Comparison of ENCODE assay signal across 9 cellular contexts in genomic region chr13:66618702-66619101, GRCh38.
DNase-seq lines count a peak whose midpoint lies in the region; ATAC-seq and TF ChIP-seq lines count a peak whose summit lies in the region.
"Had no signal": no experiment of that assay in that cellular context is flagged by ENCODE, and none has a peak within 500 bp of the region (broad histone marks: within the 10 kb centered on the region; RNA-seq: fewer than 3 reads in every experiment).

No MANE protein-coding gene starts in this region.

- peaks cover 0 to 4% (median 0%) of the 10 kb centered on the region in 3 donors for H3K9me3 ChIP-seq in gastroesophageal sphincter

- TF ChIP-seq EP300 in gastroesophageal sphincter (IDR thresholded peaks at IDR 0.05): no peak

- H3K4me1 ChIP-seq in gastroesophageal sphincter: no peaks in the 10 kb centered on the region

- TF ChIP-seq POLR2A in gastroesophageal sphincter (IDR thresholded peaks at IDR 0.05): no peak

- H3K4me3 ChIP-seq in astrocyte of the cerebellum (ENCODE audit: low read depth, low read length): no peak overlapping the region
- no peak overlapping the region for H3K4me3 ChIP-seq in gastroesophageal sphincter

- H3K36me3 ChIP-seq in gastroesophageal sphincter: no peaks in the 10 kb centered on the region

- H3K27ac ChIP-seq in gastroesophageal sphincter: no peak overlapping the region

- WGBS in gastroesophageal sphincter (ENCODE audit: low coverage in 1 of 2), 2 donors: 50 to 54% methylated on average over 1 of the region's 1 CpG

- ATAC-seq in gastroesophageal sphincter: no peak
- no peak for ATAC-seq in GM19395 (IDR thresholded peaks at IDR 0.05; ENCODE audit: unreplicated experiment)

- TF ChIP-seq CTCF in GM12872 (IDR thresholded peaks at IDR 0.05; ENCODE audit: insufficient read depth, low read depth, low read length): peak; percentile 26; the same call in 1 of the 3 replicates
- peak; percentile 39 for TF ChIP-seq CTCF in astrocyte of the cerebellum (IDR thresholded peaks at IDR 0.05; ENCODE audit: low read depth, low read length, missing control alignments)
- TF ChIP-seq CTCF in gastroesophageal sphincter (IDR thresholded peaks at IDR 0.05): peak in 2 of 4 experiments; percentile 33 to 34

- DNase-seq in HT1080 (ENCODE audit: low read depth): peak; percentile 31
- DNase-seq in astrocyte of the cerebellum (ENCODE audit: low read depth): peak; percentile 22
- DNase-seq in myocyte (ENCODE audit: low read depth): peak; percentile 13
- no peak for DNase-seq in activated effector memory CD4-positive, alpha-beta T cell treated with anti-CD3 and anti-CD28 coated beads, Interleukin-2, amount 50 U/mL, for 16 hours
- DNase-seq in superior temporal gyrus (ENCODE audit: extremely low spot score): no peak
- DNase-seq: NCI-H446 treated with DMSO at 0.1 percent for 48 hours had no signal

- H3K27me3 ChIP-seq in gastroesophageal sphincter: no peaks in the 10 kb centered on the region

- in situ Hi-C loops in astrocyte of the cerebellum (cut with HindIII; ENCODE audit: low sequenced_read_pairs): no loop called here

Comparison
In these comparisons a context has a peak if more than half of its experiments do, and no peak if none do; other contexts are left out.
1. DNase-seq: peak in HT1080 (single experiment), astrocyte of the cerebellum (single experiment) and myocyte (single experiment); none in activated effector memory CD4-positive, alpha-beta T cell treated with anti-CD3 and anti-CD28 coated beads, Interleukin-2, amount 50 U/mL, for 16 hours (single experiment) and superior temporal gyrus (single experiment).